1 cellular context compared by ENCODE assay signal in the genomic region with DNA sequence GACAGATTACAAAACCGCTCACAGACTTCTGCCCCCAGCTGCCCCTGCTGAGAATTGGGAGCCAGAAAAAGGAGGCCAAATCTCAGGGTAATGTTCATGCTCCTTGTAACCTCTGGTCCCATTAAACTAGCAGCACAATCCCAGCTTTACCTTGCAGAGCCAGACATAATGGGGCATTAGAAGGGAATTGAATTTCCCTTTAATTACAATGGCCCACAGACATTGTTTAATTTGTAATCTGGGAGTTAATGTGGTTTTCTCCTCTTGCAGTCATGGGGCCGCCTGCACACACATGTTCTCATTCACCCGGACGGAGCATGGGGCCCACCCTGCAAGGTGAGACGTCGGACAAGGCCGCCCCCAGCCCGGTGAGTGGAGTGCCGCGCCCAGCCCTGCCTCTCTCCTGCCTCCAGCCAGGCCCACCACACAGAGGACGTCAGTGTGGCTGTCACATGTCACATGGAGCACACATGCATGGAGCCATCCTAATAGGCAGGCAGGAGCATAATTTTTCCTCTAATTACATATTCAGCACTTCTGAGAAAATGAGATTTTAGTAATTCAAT.
TF ChIP-seq lines count a peak whose summit lies in the region.

No MANE protein-coding gene starts in this region.

TF ChIP-seq in SK-N-SH, 30 proteins besides CTCF, POLR2A, EP300 and RAD21 (continued from another document):
- TF ChIP-seq REST (IDR thresholded peaks at IDR 0.05; ENCODE audit: low read depth, low read length) (no peak), MXI1 (IDR thresholded peaks at IDR 0.05; ENCODE audit: low read depth, low read length) (peak; percentile 89), RCOR1 (IDR thresholded peaks at IDR 0.05; ENCODE audit: low read length) (peak; percentile 77; the same call in 1 of the 2 replicates)
